8 cellular contexts compared by ENCODE assay signal in genomic region chr12:93502802-93503623, GRCh38. TPM values are rescaled to one million over a fixed set of nuclear protein-coding genes. Genes with fewer than 3 reads are reported as not detected.
A peak's percentile ranks its signal among the peaks of the same experiment; 100 is the strongest.
DNase-seq lines count a peak whose midpoint lies in the region; ATAC-seq and TF ChIP-seq lines count a peak whose summit lies in the region.

No MANE protein-coding gene starts in this region.

- no peak overlapping the region for H3K4me3 ChIP-seq in tibial artery

- H3K27ac ChIP-seq in tibial artery = no peak overlapping the region

- POLR2A ChIA-PET in activated CD4-positive, alpha-beta T cell treated with anti-CD3 and anti-CD28 coated beads, Interleukin-2, amount 10 ng/mL, durations not matched to agents 7 days and 5 days (lab: Charles Lee) = interaction anchor here (0.6 kb wide), 1 partner anchor 477 kb away, joined by 5 read pairs; no protein-coding TSS in a partner anchor

- intact Hi-C loops in tibial artery (cut with DNase I; ENCODE audit: low total_unique reads) = loop anchor here (2.0 kb wide), 1 partner anchor 600 kb away; no protein-coding TSS in a partner anchor

- no peaks in the 10 kb centered on the region for H3K4me1 ChIP-seq in tibial artery

- peaks cover 17% of the 10 kb centered on the region for H3K36me3 Mint-ChIP-seq in activated CD4-positive, alpha-beta T cell treated with anti-CD3 and anti-CD28 coated beads, Interleukin-2, amount 10 ng/mL, durations not matched to agents 7 days and 5 days (ENCODE audit: low read depth)
- H3K36me3 Mint-ChIP-seq in nephron (ENCODE audit: low read depth) = peaks cover 16% of the 10 kb centered on the region
- H3K36me3 Mint-ChIP-seq in activated T-helper 17 cell treated with anti-CD3 and anti-CD28 coated beads, Interleukin-2, amount 50 U/mL, for 72 hours (ENCODE audit: low read depth) = peaks cover 35% of the 10 kb centered on the region

- no peaks in the 10 kb centered on the region for H3K9me3 Mint-ChIP-seq in activated CD4-positive, alpha-beta T cell treated with anti-CD3 and anti-CD28 coated beads, Interleukin-2, amount 10 ng/mL, durations not matched to agents 7 days and 5 days
- no peaks in the 10 kb centered on the region for H3K9me3 Mint-ChIP-seq in nephron
- H3K9me3 Mint-ChIP-seq in activated T-helper 17 cell treated with anti-CD3 and anti-CD28 coated beads, Interleukin-2, amount 50 U/mL, for 72 hours = no peaks in the 10 kb centered on the region

- peaks cover 24% of the 10 kb centered on the region for H3K4me1 Mint-ChIP-seq in activated CD4-positive, alpha-beta T cell treated with anti-CD3 and anti-CD28 coated beads, Interleukin-2, amount 10 ng/mL, durations not matched to agents 7 days and 5 days
- no peaks in the 10 kb centered on the region for H3K4me1 Mint-ChIP-seq in nephron
- H3K4me1 Mint-ChIP-seq in activated T-helper 17 cell treated with anti-CD3 and anti-CD28 coated beads, Interleukin-2, amount 50 U/mL, for 72 hours = peaks cover 5% of the 10 kb centered on the region

- no peak for ATAC-seq in activated T-helper 17 cell treated with anti-CD3 and anti-CD28 coated beads, Interleukin-2, amount 50 U/mL, for 72 hours (replicated peaks)

- no peaks in the 10 kb centered on the region for H3K9me3 ChIP-seq in tibial artery

- peak; percentile 81 to 90 (median 87) for TF ChIP-seq CTCF in nephron (IDR thresholded peaks at IDR 0.05; ENCODE audit: unreplicated experiment in 3 of 3)
- TF ChIP-seq CTCF in tibial artery (IDR thresholded peaks at IDR 0.05) = peak; percentile 68 to 77

- H3K36me3 ChIP-seq in tibial artery = peaks cover 3 to 6% (median 5%) of the 10 kb centered on the region in 3 donors

- H3K4me3 Mint-ChIP-seq in activated CD4-positive, alpha-beta T cell treated with anti-CD3 and anti-CD28 coated beads, Interleukin-2, amount 10 ng/mL, durations not matched to agents 7 days and 5 days = no peak overlapping the region
- H3K4me3 Mint-ChIP-seq in nephron = peak overlapping the region in 1 of 3 experiments; percentile 33
- no peak overlapping the region for H3K4me3 Mint-ChIP-seq in activated T-helper 17 cell treated with anti-CD3 and anti-CD28 coated beads, Interleukin-2, amount 50 U/mL, for 72 hours

- CTCF ChIA-PET in activated CD4-positive, alpha-beta T cell treated with anti-CD3 and anti-CD28 coated beads, Interleukin-2, amount 10 ng/mL, durations not matched to agents 7 days and 5 days (lab: Charles Lee) = interaction anchor here (0.6 to 4.7 kb wide), 20 partner anchors 14 to 1265 kb away, joined by 3 to 61 read pairs (median 4); partner anchors contain the start of gene MRPL42

- no peaks in the 10 kb centered on the region for H3K27me3 ChIP-seq in tibial artery

- H3K27me3 Mint-ChIP-seq in activated CD4-positive, alpha-beta T cell treated with anti-CD3 and anti-CD28 coated beads, Interleukin-2, amount 10 ng/mL, durations not matched to agents 7 days and 5 days = no peaks in the 10 kb centered on the region
- no peaks in the 10 kb centered on the region for H3K27me3 Mint-ChIP-seq in nephron (ENCODE audit: low read depth)
- no peaks in the 10 kb centered on the region for H3K27me3 Mint-ChIP-seq in activated T-helper 17 cell treated with anti-CD3 and anti-CD28 coated beads, Interleukin-2, amount 50 U/mL, for 72 hours

- peak; percentile 52 for DNase-seq in NCI-H82 (lab: John Stamatoyannopoulos, UW)
- no peak for DNase-seq in NCI-H82 treated with DMSO at 0.1 percent for 48 hours (lab: John Stamatoyannopoulos, UW; ENCODE audit: unreplicated experiment)
- peak; percentile 44 for DNase-seq in NCI-H2196 (lab: John Stamatoyannopoulos, UW; ENCODE audit: unreplicated experiment)
- peak; percentile 77 for DNase-seq in activated CD4-positive, alpha-beta T cell treated with anti-CD3 and anti-CD28 coated beads, Interleukin-2, amount 10 ng/mL, durations not matched to agents 7 days and 5 days
- peak; percentile 42 for DNase-seq in effector CD8-positive, alpha-beta T cell (lab: John Stamatoyannopoulos, UW)
- no peak for DNase-seq in tibial artery

- no peak overlapping the region for H3K27ac Mint-ChIP-seq in activated CD4-positive, alpha-beta T cell treated with anti-CD3 and anti-CD28 coated beads, Interleukin-2, amount 10 ng/mL, durations not matched to agents 7 days and 5 days
- peak overlapping the region; percentile 22 to 91 (median 64) for H3K27ac Mint-ChIP-seq in nephron
- no peak overlapping the region for H3K27ac Mint-ChIP-seq in activated T-helper 17 cell treated with anti-CD3 and anti-CD28 coated beads, Interleukin-2, amount 50 U/mL, for 72 hours

RNA-seq across cellular contexts. Expression of gene MRPL42, which starts 35.7 kb away (rescaled TPM):
- total RNA-seq in activated CD4-positive, alpha-beta T cell treated with anti-CD3 and anti-CD28 coated beads, Interleukin-2, amount 10 ng/mL, durations not matched to agents 7 days and 5 days = 10 to 100 TPM; 55.6 to 69.0 TPM
- total RNA-seq in activated T-helper 17 cell treated with anti-CD3 and anti-CD28 coated beads, Interleukin-2, amount 50 U/mL, for 72 hours = 10 to 100 TPM; 42.2 to 70.0 TPM

Comparison
In these comparisons a context has a peak if more than half of its experiments do, and no peak if none do; other contexts are left out.
1. DNase-seq: peak in NCI-H82 (single experiment), NCI-H2196 (single experiment), activated CD4-positive, alpha-beta T cell treated with anti-CD3 and anti-CD28 coated beads, Interleukin-2, amount 10 ng/mL, durations not matched to agents 7 days and 5 days (single experiment) and effector CD8-positive, alpha-beta T cell (single experiment); none in NCI-H82 treated with DMSO at 0.1 percent for 48 hours (single experiment) and tibial artery (0 of 2).
2. H3K27ac Mint-ChIP-seq: peak in nephron (3 of 3); none in activated CD4-positive, alpha-beta T cell treated with anti-CD3 and anti-CD28 coated beads, Interleukin-2, amount 10 ng/mL, durations not matched to agents 7 days and 5 days (single experiment) and activated T-helper 17 cell treated with anti-CD3 and anti-CD28 coated beads, Interleukin-2, amount 50 U/mL, for 72 hours (single experiment).